Comparison of ENCODE assay signal across 1 cellular context in the genomic region with DNA sequence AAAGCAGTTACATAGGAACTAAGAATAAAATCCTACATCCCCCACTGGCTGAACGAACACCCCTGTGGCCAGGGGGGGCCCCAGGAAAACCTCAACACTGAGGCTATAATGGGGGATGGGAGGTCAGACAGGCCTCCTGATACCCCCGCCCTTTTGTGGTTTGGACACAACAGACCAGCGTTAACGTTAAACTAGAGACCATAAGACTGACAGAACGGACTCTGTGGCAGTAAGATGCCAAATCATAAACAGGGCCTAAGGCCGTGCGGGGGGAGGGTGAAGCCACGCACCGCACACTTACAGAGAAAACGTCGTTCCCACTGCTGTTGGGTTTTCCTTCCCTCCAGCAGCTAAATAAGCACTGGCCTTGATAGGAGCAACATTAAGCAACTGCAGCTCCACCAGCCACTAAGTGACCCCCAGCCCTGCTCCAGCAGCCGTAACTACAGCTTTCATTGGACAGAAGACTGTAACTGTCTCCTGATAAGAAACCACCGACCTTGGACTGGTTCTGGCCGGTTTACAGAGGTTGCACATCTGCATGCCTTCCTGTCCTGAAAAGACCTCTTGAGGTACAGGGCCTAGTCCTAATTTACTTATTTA.
TF ChIP-seq lines count a peak whose summit lies in the region.

No MANE protein-coding gene starts in this region.

TF ChIP-seq in HepG2, 621 proteins besides CTCF, POLR2A, EP300 and RAD21 (continued from another document and continues in another):
- TF ChIP-seq, protein P1, sequence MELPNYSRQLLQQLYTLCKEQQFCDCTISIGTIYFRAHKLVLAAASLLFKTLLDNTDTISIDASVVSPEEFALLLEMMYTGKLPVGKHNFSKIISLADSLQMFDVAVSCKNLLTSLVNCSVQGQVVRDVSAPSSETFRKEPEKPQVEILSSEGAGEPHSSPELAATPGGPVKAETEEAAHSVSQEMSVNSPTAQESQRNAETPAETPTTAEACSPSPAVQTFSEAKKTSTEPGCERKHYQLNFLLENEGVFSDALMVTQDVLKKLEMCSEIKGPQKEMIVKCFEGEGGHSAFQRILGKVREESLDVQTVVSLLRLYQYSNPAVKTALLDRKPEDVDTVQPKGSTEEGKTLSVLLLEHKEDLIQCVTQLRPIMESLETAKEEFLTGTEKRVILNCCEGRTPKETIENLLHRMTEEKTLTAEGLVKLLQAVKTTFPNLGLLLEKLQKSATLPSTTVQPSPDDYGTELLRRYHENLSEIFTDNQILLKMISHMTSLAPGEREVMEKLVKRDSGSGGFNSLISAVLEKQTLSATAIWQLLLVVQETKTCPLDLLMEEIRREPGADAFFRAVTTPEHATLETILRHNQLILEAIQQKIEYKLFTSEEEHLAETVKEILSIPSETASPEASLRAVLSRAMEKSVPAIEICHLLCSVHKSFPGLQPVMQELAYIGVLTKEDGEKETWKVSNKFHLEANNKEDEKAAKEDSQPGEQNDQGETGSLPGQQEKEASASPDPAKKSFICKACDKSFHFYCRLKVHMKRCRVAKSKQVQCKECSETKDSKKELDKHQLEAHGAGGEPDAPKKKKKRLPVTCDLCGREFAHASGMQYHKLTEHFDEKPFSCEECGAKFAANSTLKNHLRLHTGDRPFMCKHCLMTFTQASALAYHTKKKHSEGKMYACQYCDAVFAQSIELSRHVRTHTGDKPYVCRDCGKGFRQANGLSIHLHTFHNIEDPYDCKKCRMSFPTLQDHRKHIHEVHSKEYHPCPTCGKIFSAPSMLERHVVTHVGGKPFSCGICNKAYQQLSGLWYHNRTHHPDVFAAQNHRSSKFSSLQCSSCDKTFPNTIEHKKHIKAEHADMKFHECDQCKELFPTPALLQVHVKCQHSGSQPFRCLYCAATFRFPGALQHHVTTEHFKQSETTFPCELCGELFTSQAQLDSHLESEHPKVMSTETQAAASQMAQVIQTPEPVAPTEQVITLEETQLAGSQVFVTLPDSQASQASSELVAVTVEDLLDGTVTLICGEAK (IDR thresholded peaks at IDR 0.05) = no peak
- TF ChIP-seq, protein P1 (CRISPR knock-in tag; IDR thresholded peaks at IDR 0.05) = no peak
- TF ChIP-seq GATAD1 (CRISPR knock-in tag; IDR thresholded peaks at IDR 0.05) (no peak), MZF1 (CRISPR knock-in tag; IDR thresholded peaks at IDR 0.05; ENCODE audit: borderline replicate concordance) (no peak), TEAD2 (CRISPR knock-in tag; IDR thresholded peaks at IDR 0.05) (no peak), ZNF260 (CRISPR knock-in tag; IDR thresholded peaks at IDR 0.05; ENCODE audit: borderline replicate concordance, low read depth) (no peak), TP53 (CRISPR knock-in tag; conservative IDR thresholded peaks at IDR 0.05) (no peak), ZNF839 (CRISPR knock-in tag; IDR thresholded peaks at IDR 0.05; ENCODE audit: borderline replicate concordance) (no peak), IRF1 (CRISPR knock-in tag; IDR thresholded peaks at IDR 0.05; ENCODE audit: low read depth) (no peak), ZFP36 (IDR thresholded peaks at IDR 0.05; ENCODE audit: borderline replicate concordance, low read depth, low read length, partially characterized antibody) (no peak), ZNF660 (CRISPR knock-in tag; IDR thresholded peaks at IDR 0.05; ENCODE audit: borderline replicate concordance, low read depth) (no peak), CREB1 (IDR thresholded peaks at IDR 0.05) (no peak), CREB1 (CRISPR knock-in tag; IDR thresholded peaks at IDR 0.05) (no peak), CREBL2 (CRISPR knock-in tag; IDR thresholded peaks at IDR 0.05; ENCODE audit: borderline replicate concordance) (no peak), SPEN (CRISPR knock-in tag; IDR thresholded peaks at IDR 0.05; ENCODE audit: low read depth) (0 out of 2 replicates have a peak, but pooled peaks have one; percentile 25), ZNF773 (CRISPR knock-in tag; IDR thresholded peaks at IDR 0.05; ENCODE audit: borderline replicate concordance) (no peak), MED1 (CRISPR knock-in tag; IDR thresholded peaks at IDR 0.05) (no peak), CBX5 (CRISPR knock-in tag; IDR thresholded peaks at IDR 0.05; ENCODE audit: borderline replicate concordance) (no peak), ZNF598 (CRISPR knock-in tag; IDR thresholded peaks at IDR 0.05; ENCODE audit: borderline replicate concordance) (no peak), POLR2G (IDR thresholded peaks at IDR 0.05; ENCODE audit: low read depth, low read length) (no peak), IKZF1 (IDR thresholded peaks at IDR 0.05) (no peak), ZNF746 (CRISPR knock-in tag; IDR thresholded peaks at IDR 0.05) (no peak), ZNF83 (CRISPR knock-in tag; IDR thresholded peaks at IDR 0.05; ENCODE audit: borderline replicate concordance) (no peak), ZNF333 (CRISPR knock-in tag; IDR thresholded peaks at IDR 0.05; ENCODE audit: borderline replicate concordance) (no peak), ZNF335 (CRISPR knock-in tag; IDR thresholded peaks at IDR 0.05) (no peak), ZZZ3 (CRISPR knock-in tag; IDR thresholded peaks at IDR 0.05; ENCODE audit: borderline replicate concordance) (no peak), SYNCRIP (IDR thresholded peaks at IDR 0.05; ENCODE audit: insufficient read depth, low read depth, low read length) (no peak), TOE1 (CRISPR knock-in tag; IDR thresholded peaks at IDR 0.05) (no peak), CREM (IDR thresholded peaks at IDR 0.05) (peak; percentile 11; the same call in 1 of the 2 replicates), CREM (CRISPR knock-in tag; IDR thresholded peaks at IDR 0.05) (no peak), U2AF1 (optimal IDR thresholded peaks at IDR 0.05; ENCODE audit: low read depth, low read length) (no peak), HDAC6 (IDR thresholded peaks at IDR 0.05; ENCODE audit: low read depth, low read length) (no peak), SOX6 (IDR thresholded peaks at IDR 0.05) (no peak), SOX6 (CRISPR knock-in tag; IDR thresholded peaks at IDR 0.05) (no peak), ZIK1 (CRISPR knock-in tag; IDR thresholded peaks at IDR 0.05; ENCODE audit: borderline replicate concordance, low read depth) (no peak), ZSCAN5A (CRISPR knock-in tag; IDR thresholded peaks at IDR 0.05; ENCODE audit: borderline replicate concordance) (no peak), ZFY (CRISPR knock-in tag; IDR thresholded peaks at IDR 0.05) (peak; percentile 25; the same call in 1 of the 2 replicates), CEBPG (CRISPR knock-in tag; IDR thresholded peaks at IDR 0.05) (peak; percentile 39; the same call in 1 of the 2 replicates), ZNF282 (IDR thresholded peaks at IDR 0.05; ENCODE audit: partially characterized antibody) (no peak), SSRP1 (CRISPR knock-in tag; IDR thresholded peaks at IDR 0.05) (no peak)
- TF ChIP-seq, protein P2, sequence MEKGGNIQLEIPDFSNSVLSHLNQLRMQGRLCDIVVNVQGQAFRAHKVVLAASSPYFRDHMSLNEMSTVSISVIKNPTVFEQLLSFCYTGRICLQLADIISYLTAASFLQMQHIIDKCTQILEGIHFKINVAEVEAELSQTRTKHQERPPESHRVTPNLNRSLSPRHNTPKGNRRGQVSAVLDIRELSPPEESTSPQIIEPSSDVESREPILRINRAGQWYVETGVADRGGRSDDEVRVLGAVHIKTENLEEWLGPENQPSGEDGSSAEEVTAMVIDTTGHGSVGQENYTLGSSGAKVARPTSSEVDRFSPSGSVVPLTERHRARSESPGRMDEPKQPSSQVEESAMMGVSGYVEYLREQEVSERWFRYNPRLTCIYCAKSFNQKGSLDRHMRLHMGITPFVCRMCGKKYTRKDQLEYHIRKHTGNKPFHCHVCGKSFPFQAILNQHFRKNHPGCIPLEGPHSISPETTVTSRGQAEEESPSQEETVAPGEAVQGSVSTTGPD (CRISPR knock-in tag; IDR thresholded peaks at IDR 0.05) = no peak
- TF ChIP-seq, protein P3, sequence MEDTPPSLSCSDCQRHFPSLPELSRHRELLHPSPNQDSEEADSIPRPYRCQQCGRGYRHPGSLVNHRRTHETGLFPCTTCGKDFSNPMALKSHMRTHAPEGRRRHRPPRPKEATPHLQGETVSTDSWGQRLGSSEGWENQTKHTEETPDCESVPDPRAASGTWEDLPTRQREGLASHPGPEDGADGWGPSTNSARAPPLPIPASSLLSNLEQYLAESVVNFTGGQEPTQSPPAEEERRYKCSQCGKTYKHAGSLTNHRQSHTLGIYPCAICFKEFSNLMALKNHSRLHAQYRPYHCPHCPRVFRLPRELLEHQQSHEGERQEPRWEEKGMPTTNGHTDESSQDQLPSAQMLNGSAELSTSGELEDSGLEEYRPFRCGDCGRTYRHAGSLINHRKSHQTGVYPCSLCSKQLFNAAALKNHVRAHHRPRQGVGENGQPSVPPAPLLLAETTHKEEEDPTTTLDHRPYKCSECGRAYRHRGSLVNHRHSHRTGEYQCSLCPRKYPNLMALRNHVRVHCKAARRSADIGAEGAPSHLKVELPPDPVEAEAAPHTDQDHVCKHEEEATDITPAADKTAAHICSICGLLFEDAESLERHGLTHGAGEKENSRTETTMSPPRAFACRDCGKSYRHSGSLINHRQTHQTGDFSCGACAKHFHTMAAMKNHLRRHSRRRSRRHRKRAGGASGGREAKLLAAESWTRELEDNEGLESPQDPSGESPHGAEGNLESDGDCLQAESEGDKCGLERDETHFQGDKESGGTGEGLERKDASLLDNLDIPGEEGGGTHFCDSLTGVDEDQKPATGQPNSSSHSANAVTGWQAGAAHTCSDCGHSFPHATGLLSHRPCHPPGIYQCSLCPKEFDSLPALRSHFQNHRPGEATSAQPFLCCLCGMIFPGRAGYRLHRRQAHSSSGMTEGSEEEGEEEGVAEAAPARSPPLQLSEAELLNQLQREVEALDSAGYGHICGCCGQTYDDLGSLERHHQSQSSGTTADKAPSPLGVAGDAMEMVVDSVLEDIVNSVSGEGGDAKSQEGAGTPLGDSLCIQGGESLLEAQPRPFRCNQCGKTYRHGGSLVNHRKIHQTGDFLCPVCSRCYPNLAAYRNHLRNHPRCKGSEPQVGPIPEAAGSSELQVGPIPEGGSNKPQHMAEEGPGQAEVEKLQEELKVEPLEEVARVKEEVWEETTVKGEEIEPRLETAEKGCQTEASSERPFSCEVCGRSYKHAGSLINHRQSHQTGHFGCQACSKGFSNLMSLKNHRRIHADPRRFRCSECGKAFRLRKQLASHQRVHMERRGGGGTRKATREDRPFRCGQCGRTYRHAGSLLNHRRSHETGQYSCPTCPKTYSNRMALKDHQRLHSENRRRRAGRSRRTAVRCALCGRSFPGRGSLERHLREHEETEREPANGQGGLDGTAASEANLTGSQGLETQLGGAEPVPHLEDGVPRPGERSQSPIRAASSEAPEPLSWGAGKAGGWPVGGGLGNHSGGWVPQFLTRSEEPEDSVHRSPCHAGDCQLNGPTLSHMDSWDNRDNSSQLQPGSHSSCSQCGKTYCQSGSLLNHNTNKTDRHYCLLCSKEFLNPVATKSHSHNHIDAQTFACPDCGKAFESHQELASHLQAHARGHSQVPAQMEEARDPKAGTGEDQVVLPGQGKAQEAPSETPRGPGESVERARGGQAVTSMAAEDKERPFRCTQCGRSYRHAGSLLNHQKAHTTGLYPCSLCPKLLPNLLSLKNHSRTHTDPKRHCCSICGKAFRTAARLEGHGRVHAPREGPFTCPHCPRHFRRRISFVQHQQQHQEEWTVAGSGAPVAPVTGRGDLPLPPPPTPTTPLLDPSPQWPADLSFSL (CRISPR knock-in tag; IDR thresholded peaks at IDR 0.05) = no peak
- TF ChIP-seq, protein P4, sequence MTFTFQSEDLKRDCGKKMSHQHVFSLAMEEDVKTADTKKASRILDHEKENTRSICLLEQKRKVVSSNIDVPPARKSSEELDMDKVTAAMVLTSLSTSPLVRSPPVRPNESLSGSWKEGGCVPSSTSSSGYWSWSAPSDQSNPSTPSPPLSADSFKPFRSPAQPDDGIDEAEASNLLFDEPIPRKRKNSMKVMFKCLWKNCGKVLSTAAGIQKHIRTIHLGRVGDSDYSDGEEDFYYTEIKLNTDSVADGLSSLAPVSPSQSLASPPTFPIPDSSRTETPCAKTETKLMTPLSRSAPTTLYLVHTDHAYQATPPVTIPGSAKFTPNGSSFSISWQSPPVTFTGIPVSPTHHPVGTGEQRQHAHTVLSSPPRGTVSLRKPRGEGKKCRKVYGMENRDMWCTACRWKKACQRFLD (CRISPR knock-in tag; IDR thresholded peaks at IDR 0.05; ENCODE audit: borderline replicate concordance) = no peak
